Comparison of ENCODE assay signal across 8 cellular contexts in genomic region chr4:108849611-108850406, GRCh38.
DNase-seq lines count a peak whose midpoint lies in the region; ATAC-seq and TF ChIP-seq lines count a peak whose summit lies in the region.

No MANE protein-coding gene starts in this region.

- CTCF ChIA-PET in WTC11 (lab: Charles Lee): no interaction called here

- no peak for TF ChIP-seq CTCF in WTC11 (IDR thresholded peaks at IDR 0.05)

- H3K27ac Mint-ChIP-seq in activated naive CD4-positive, alpha-beta T cell treated with anti-CD3 and anti-CD28 coated beads, Interleukin-2, amount 50 U/mL, for 72 hours: peak overlapping the region in 1 of 2 donors; percentile 68
- peak overlapping the region; percentile 68 for H3K27ac Mint-ChIP-seq in WTC11

- no peaks in the 10 kb centered on the region for H3K9me3 Mint-ChIP-seq in activated naive CD4-positive, alpha-beta T cell treated with anti-CD3 and anti-CD28 coated beads, Interleukin-2, amount 50 U/mL, for 72 hours
- no peaks in the 10 kb centered on the region for H3K9me3 Mint-ChIP-seq in WTC11

- peak; percentile 52 to 87 for ATAC-seq in activated naive CD4-positive, alpha-beta T cell treated with anti-CD3 and anti-CD28 coated beads, Interleukin-2, amount 50 U/mL, for 72 hours
- ATAC-seq in HG03139 (IDR thresholded peaks at IDR 0.05; ENCODE audit: unreplicated experiment) (peak; percentile 91), WTC11 (no peak)

- peaks cover 23% of the 10 kb centered on the region for H3K4me1 Mint-ChIP-seq in WTC11

- POLR2A ChIA-PET in WTC11 (lab: Charles Lee): interaction anchor here (0.5 kb wide), 1 partner anchor 64 kb away, joined by 3 read pairs; no protein-coding TSS in a partner anchor

- H3K27me3 Mint-ChIP-seq in WTC11 (ENCODE audit: low read depth): no peaks in the 10 kb centered on the region

- no peak overlapping the region for H3K4me3 Mint-ChIP-seq in WTC11

- DNase-seq in activated naive CD4-positive, alpha-beta T cell treated with anti-CD3 and anti-CD28 coated beads, Interleukin-2, amount 50 U/mL, for 72 hours (ENCODE audit: low spot score in 2 of 2): no peak
- DNase-seq in activated naive CD4-positive, alpha-beta T cell treated with anti-CD3 and anti-CD28 coated beads, Interleukin-2, amount 50 U/mL, for 16 hours: no peak
- DNase-seq in WTC11 (ENCODE audit: low spot score) (no peak), renal cortical epithelial cell (ENCODE audit: low read depth) (peak; percentile 85), pons (ENCODE audit: low spot score) (no peak), SHP77 (lab: John Stamatoyannopoulos, UW) (no peak), HuH-7.5 (ENCODE audit: low spot score) (no peak)

- H3K36me3 Mint-ChIP-seq in activated naive CD4-positive, alpha-beta T cell treated with anti-CD3 and anti-CD28 coated beads, Interleukin-2, amount 50 U/mL, for 72 hours: no peaks in the 10 kb centered on the region
- 0 out of 2 replicates have a peak, but pooled peaks cover 3% of the 10 kb centered on the region for H3K36me3 Mint-ChIP-seq in WTC11

TF ChIP-seq in WTC11, 78 proteins besides CTCF, POLR2A, EP300 and RAD21 (continues in another document):
- TF ChIP-seq ESRRA (CRISPR knock-in tag; IDR thresholded peaks at IDR 0.05; ENCODE audit: borderline replicate concordance) (no peak), RORB (CRISPR knock-in tag; IDR thresholded peaks at IDR 0.05) (no peak), GABPB1 (CRISPR knock-in tag; IDR thresholded peaks at IDR 0.05) (no peak), ARID4B (CRISPR knock-in tag; IDR thresholded peaks at IDR 0.05; ENCODE audit: borderline replicate concordance) (no peak), OVOL2 (CRISPR knock-in tag; IDR thresholded peaks at IDR 0.05; ENCODE audit: borderline replicate concordance) (no peak), MYBL2 (CRISPR knock-in tag; IDR thresholded peaks at IDR 0.05) (no peak), ZBTB21 (CRISPR knock-in tag; IDR thresholded peaks at IDR 0.05; ENCODE audit: borderline replicate concordance) (no peak), ZNF281 (CRISPR knock-in tag; IDR thresholded peaks at IDR 0.05) (no peak), ATF3 (CRISPR knock-in tag; conservative IDR thresholded peaks at IDR 0.05) (no peak), JUN (CRISPR knock-in tag; IDR thresholded peaks at IDR 0.05) (no peak), TCF7 (CRISPR knock-in tag; IDR thresholded peaks at IDR 0.05; ENCODE audit: low read depth) (no peak), ZNF263 (CRISPR knock-in tag; IDR thresholded peaks at IDR 0.05; ENCODE audit: low read depth) (no peak), ZNF138 (CRISPR knock-in tag; conservative IDR thresholded peaks at IDR 0.05) (no peak), USF1 (CRISPR knock-in tag; IDR thresholded peaks at IDR 0.05) (no peak)
- TF ChIP-seq, protein P1, sequence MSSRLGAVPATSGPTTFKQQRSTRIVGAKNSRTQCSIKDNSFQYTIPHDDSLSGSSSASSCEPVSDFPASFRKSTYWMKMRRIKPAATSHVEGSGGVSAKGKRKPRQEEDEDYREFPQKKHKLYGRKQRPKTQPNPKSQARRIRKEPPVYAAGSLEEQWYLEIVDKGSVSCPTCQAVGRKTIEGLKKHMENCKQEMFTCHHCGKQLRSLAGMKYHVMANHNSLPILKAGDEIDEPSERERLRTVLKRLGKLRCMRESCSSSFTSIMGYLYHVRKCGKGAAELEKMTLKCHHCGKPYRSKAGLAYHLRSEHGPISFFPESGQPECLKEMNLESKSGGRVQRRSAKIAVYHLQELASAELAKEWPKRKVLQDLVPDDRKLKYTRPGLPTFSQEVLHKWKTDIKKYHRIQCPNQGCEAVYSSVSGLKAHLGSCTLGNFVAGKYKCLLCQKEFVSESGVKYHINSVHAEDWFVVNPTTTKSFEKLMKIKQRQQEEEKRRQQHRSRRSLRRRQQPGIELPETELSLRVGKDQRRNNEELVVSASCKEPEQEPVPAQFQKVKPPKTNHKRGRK (CRISPR knock-in tag; IDR thresholded peaks at IDR 0.05; ENCODE audit: borderline replicate concordance): no peak
- TF ChIP-seq, protein P2, sequence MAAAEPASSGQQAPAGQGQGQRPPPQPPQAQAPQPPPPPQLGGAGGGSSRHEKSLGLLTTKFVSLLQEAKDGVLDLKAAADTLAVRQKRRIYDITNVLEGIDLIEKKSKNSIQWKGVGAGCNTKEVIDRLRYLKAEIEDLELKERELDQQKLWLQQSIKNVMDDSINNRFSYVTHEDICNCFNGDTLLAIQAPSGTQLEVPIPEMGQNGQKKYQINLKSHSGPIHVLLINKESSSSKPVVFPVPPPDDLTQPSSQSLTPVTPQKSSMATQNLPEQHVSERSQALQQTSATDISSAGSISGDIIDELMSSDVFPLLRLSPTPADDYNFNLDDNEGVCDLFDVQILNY (CRISPR knock-in tag; IDR thresholded peaks at IDR 0.05): no peak
- TF ChIP-seq, protein P3, sequence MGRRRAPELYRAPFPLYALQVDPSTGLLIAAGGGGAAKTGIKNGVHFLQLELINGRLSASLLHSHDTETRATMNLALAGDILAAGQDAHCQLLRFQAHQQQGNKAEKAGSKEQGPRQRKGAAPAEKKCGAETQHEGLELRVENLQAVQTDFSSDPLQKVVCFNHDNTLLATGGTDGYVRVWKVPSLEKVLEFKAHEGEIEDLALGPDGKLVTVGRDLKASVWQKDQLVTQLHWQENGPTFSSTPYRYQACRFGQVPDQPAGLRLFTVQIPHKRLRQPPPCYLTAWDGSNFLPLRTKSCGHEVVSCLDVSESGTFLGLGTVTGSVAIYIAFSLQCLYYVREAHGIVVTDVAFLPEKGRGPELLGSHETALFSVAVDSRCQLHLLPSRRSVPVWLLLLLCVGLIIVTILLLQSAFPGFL (CRISPR knock-in tag; IDR thresholded peaks at IDR 0.05; ENCODE audit: borderline replicate concordance): no peak
